Comparison of ENCODE assay signal across 25 cellular contexts in genomic region chr13:89082623-89083022, GRCh38.
"Had no signal": no experiment of that assay in that cellular context is flagged by ENCODE, and none has a peak within 500 bp of the region (broad histone marks: within the 10 kb centered on the region; RNA-seq: fewer than 3 reads in every experiment).

No MANE protein-coding gene starts in this region.

- H3K9me3 Mint-ChIP-seq: neural progenitor cell had no signal

- H3K27me3 Mint-ChIP-seq: progenitor cell of endocrine pancreas; stimulated activated naive B cell treated with anti-CD40 and anti-IgM and Interleukin-4, amounts not matched to agents 10 μg/mL and 1 μg/mL and 100 μg/mL, for 72 hours; stimulated activated naive CD8-positive, alpha-beta T cell treated with anti-CD3 and anti-CD28 coated beads, Interleukin-15, Interleukin-2, amounts not matched to agents 100 ng/mL and 50 ng/mL, for 24 hours had no signal

- H3K4me3 ChIP-seq: coronary artery, esophagus muscularis mucosa, heart right ventricle, left lung, neural progenitor cell, skin epidermis, spleen, thoracic aorta, tibial nerve, upper lobe of left lung had no signal

- H3K4me3 Mint-ChIP-seq: naive thymus-derived CD4-positive, alpha-beta T cell; nephron; neural progenitor cell; stimulated activated naive B cell treated with anti-CD40 and anti-IgM and Interleukin-4, amounts not matched to agents 10 μg/mL and 1 μg/mL and 100 μg/mL, for 72 hours; stimulated activated naive CD8-positive, alpha-beta T cell treated with anti-CD3 and anti-CD28 coated beads, Interleukin-15, Interleukin-2, amounts not matched to agents 100 ng/mL and 50 ng/mL, for 24 hours had no signal

- H3K4me1 Mint-ChIP-seq: naive thymus-derived CD4-positive, alpha-beta T cell; nephron; neural progenitor cell; stimulated activated naive B cell treated with anti-CD40 and anti-IgM and Interleukin-4, amounts not matched to agents 10 μg/mL and 1 μg/mL and 100 μg/mL, for 72 hours had no signal

- H3K36me3 Mint-ChIP-seq: neural progenitor cell; stimulated activated naive B cell treated with anti-CD40 and anti-IgM and Interleukin-4, amounts not matched to agents 10 μg/mL and 1 μg/mL and 100 μg/mL, for 72 hours had no signal

- H3K4me1 ChIP-seq: esophagus muscularis mucosa, foreskin keratinocyte, heart right ventricle, left lung, neural progenitor cell, parathyroid adenoma, spleen, tibial nerve, upper lobe of left lung had no signal

- DNase-seq: dermis blood vessel endothelial cell; effector memory CD4-positive, alpha-beta T cell; foreskin keratinocyte; glutamatergic neuron; heart right ventricle; hippocampal formation; left cardiac atrium; left lung; mesendoderm; midbrain; naive thymus-derived CD4-positive, alpha-beta T cell; right cardiac atrium; spleen; stimulated activated naive B cell treated with anti-CD40 and anti-IgM and Interleukin-4, amounts not matched to agents 10 μg/mL and 1 μg/mL and 100 μg/mL, for 72 hours; upper lobe of left lung had no signal

- H3K9me3 ChIP-seq: esophagus muscularis mucosa, thoracic aorta, tibial nerve, upper lobe of left lung had no signal

- H3K27ac ChIP-seq: coronary artery, esophagus muscularis mucosa, foreskin keratinocyte, heart right ventricle, left lung, neural progenitor cell, parathyroid adenoma, skin epidermis, spleen, thoracic aorta, tibial nerve, upper lobe of left lung had no signal

- H3K27ac Mint-ChIP-seq: naive thymus-derived CD4-positive, alpha-beta T cell; nephron; neural progenitor cell; progenitor cell of endocrine pancreas; stimulated activated naive B cell treated with anti-CD40 and anti-IgM and Interleukin-4, amounts not matched to agents 10 μg/mL and 1 μg/mL and 100 μg/mL, for 72 hours; stimulated activated naive CD8-positive, alpha-beta T cell treated with anti-CD3 and anti-CD28 coated beads, Interleukin-15, Interleukin-2, amounts not matched to agents 100 ng/mL and 50 ng/mL, for 24 hours had no signal

- ATAC-seq: foreskin keratinocyte; heart right ventricle; left cardiac atrium; left lung; naive thymus-derived CD4-positive, alpha-beta T cell; right cardiac atrium; stimulated activated naive B cell treated with anti-CD40 and anti-IgM and Interleukin-4, amounts not matched to agents 10 μg/mL and 1 μg/mL and 100 μg/mL, for 72 hours had no signal

- H3K36me3 ChIP-seq: esophagus muscularis mucosa, heart right ventricle, left lung, neural progenitor cell, spleen, thoracic aorta, tibial nerve, upper lobe of left lung had no signal

- H3K27me3 ChIP-seq: esophagus muscularis mucosa, foreskin keratinocyte, heart right ventricle, left lung, neural progenitor cell, spleen, tibial nerve, upper lobe of left lung had no signal
